In genomic region chr13:93767231-93767916, GRCh38 we compare ENCODE assay signal across 17 cellular contexts.
DNase-seq lines count a peak whose midpoint lies in the region; TF ChIP-seq lines count a peak whose summit lies in the region.
"Had no signal": no experiment of that assay in that cellular context is flagged by ENCODE, and none has a peak within 500 bp of the region (broad histone marks: within the 10 kb centered on the region; RNA-seq: fewer than 3 reads in every experiment).

No MANE protein-coding gene starts in this region.

- H3K36me3 Mint-ChIP-seq in Caco-2 (ENCODE audit: insufficient read depth, unreplicated experiment), result peaks cover 7% of the 10 kb centered on the region
- peaks cover 9% of the 10 kb centered on the region for H3K36me3 Mint-ChIP-seq in osteocyte (ENCODE audit: unreplicated experiment)
- H3K36me3 Mint-ChIP-seq in activated T-cell treated with anti-CD3 and anti-CD28 coated beads, Interleukin-2, amount 50 U/mL, for 24 hours (ENCODE audit: low read depth), result no peaks in the 10 kb centered on the region

- CTCF ChIA-PET in Caco-2 (lab: Charles Lee), result no interaction called here

- DNase-seq in Caco-2, result peak in 1 of 2 experiments; percentile 31
- peak; percentile 85 for DNase-seq in NCI-H82 (lab: John Stamatoyannopoulos, UW)
- DNase-seq in fibroblast of villous mesenchyme (ENCODE audit: low read depth), result peak; percentile 82
- no peak for DNase-seq in osteocyte (ENCODE audit: extremely low spot score, unreplicated experiment)
- no peak for DNase-seq in GOT3 (lab: John Stamatoyannopoulos, UW)
- no peak for DNase-seq in stimulated activated CD4-positive, alpha-beta T cell treated with anti-CD3 and anti-CD28 coated beads, Interleukin-4, amount 100 ng/mL, for 1 hour
- DNase-seq in islet precursor cell, result no peak
- no peak for DNase-seq in activated T-cell treated with anti-CD3 and anti-CD28 coated beads, Interleukin-2, amount 50 U/mL, for 24 hours
- DNase-seq: AML-193; DND-41; GF-D8; NCI-H1092 treated with DMSO at 0.1 percent for 48 hours; NCI-H1694 treated with DMSO at 0.1 percent for 48 hours; NCI-H510A; NK-92 treated with Interleukin-12 subunit alpha and Interleukin-12 subunit beta, amount 100 ng/mL, for 24 hours; PC-3 had no signal

- H3K27ac Mint-ChIP-seq in Caco-2 (ENCODE audit: unreplicated experiment) (peak overlapping the region; percentile 8), osteocyte (ENCODE audit: unreplicated experiment) (peak overlapping the region; percentile 62)
- H3K27ac Mint-ChIP-seq in activated T-cell treated with anti-CD3 and anti-CD28 coated beads, Interleukin-2, amount 50 U/mL, for 24 hours, result no peak overlapping the region

- H3K4me1 Mint-ChIP-seq in Caco-2 (ENCODE audit: low read depth, unreplicated experiment) (peaks cover 20% of the 10 kb centered on the region), osteocyte (ENCODE audit: unreplicated experiment) (peaks cover 60% of the 10 kb centered on the region)
- no peaks in the 10 kb centered on the region for H3K4me1 Mint-ChIP-seq in activated T-cell treated with anti-CD3 and anti-CD28 coated beads, Interleukin-2, amount 50 U/mL, for 24 hours (ENCODE audit: low read depth)

- no peaks in the 10 kb centered on the region for H3K27me3 Mint-ChIP-seq in Caco-2 (ENCODE audit: insufficient read depth, unreplicated experiment)
- no peaks in the 10 kb centered on the region for H3K27me3 Mint-ChIP-seq in osteocyte (ENCODE audit: unreplicated experiment)
- peaks cover 13% of the 10 kb centered on the region for H3K27me3 Mint-ChIP-seq in activated T-cell treated with anti-CD3 and anti-CD28 coated beads, Interleukin-2, amount 50 U/mL, for 24 hours

- peaks cover 38% of the 10 kb centered on the region for H3K4me1 ChIP-seq in Caco-2

- no peaks in the 10 kb centered on the region for H3K36me3 ChIP-seq in Caco-2 (ENCODE audit: control insufficient read depth, insufficient read depth, low read length)

- intact Hi-C loops in Caco-2 (cut with micrococcal nuclease; ENCODE audit: unreplicated experiment), result loop anchor here (1.0 kb wide), 1 partner anchor 8 kb away; no protein-coding TSS in a partner anchor

- H3K9me3 Mint-ChIP-seq in Caco-2 (ENCODE audit: unreplicated experiment), result peaks cover 16% of the 10 kb centered on the region
- peaks cover 4% of the 10 kb centered on the region for H3K9me3 Mint-ChIP-seq in osteocyte (ENCODE audit: unreplicated experiment)
- H3K9me3 Mint-ChIP-seq in activated T-cell treated with anti-CD3 and anti-CD28 coated beads, Interleukin-2, amount 50 U/mL, for 24 hours, result peaks cover 10% of the 10 kb centered on the region

- H3K9me3 ChIP-seq in Caco-2, result peaks cover 15% of the 10 kb centered on the region; the same call in 1 of the 2 replicates

- TF ChIP-seq CTCF in Caco-2 (IDR thresholded peaks at IDR 0.05; ENCODE audit: insufficient read depth in 1 of 2, low read depth in 1 of 2, low read length in 1 of 2, severe bottlenecking in 1 of 2, unreplicated experiment in 1 of 2), result no peak
- no peak for TF ChIP-seq CTCF in fibroblast of villous mesenchyme (IDR thresholded peaks at IDR 0.05; ENCODE audit: insufficient read depth, low read depth, low read length)
- no peak for TF ChIP-seq CTCF in osteocyte (IDR thresholded peaks at IDR 0.05)

- no peaks in the 10 kb centered on the region for H3K27me3 ChIP-seq in Caco-2 (replicated peaks; ENCODE audit: control insufficient read depth, insufficient read depth, low read length)

- H3K4me3 Mint-ChIP-seq in Caco-2 (ENCODE audit: unreplicated experiment) (peak overlapping the region; percentile 49), osteocyte (ENCODE audit: unreplicated experiment) (no peak overlapping the region)
- no peak overlapping the region for H3K4me3 Mint-ChIP-seq in activated T-cell treated with anti-CD3 and anti-CD28 coated beads, Interleukin-2, amount 50 U/mL, for 24 hours

- no peak overlapping the region for H3K4me3 ChIP-seq in Caco-2 (ENCODE audit: low read depth, low read length)
- H3K4me3 ChIP-seq in fibroblast of villous mesenchyme (ENCODE audit: low read depth, low read length), result no peak overlapping the region
- H3K4me3 ChIP-seq: SK-N-MC had no signal

- POLR2A ChIA-PET in Caco-2 (lab: Charles Lee), result interaction anchor here (0.6 kb wide), 1 partner anchor 10 kb away, joined by 4 read pairs; no protein-coding TSS in a partner anchor

- no TSS peak for BruUV-seq in Caco-2 (replicated peaks; lab: Mats Ljungman, UMichigan)

Comparison
In these comparisons a context has a peak if more than half of its experiments do, and no peak if none do; other contexts are left out.
1. DNase-seq: peak in NCI-H82 (single experiment) and fibroblast of villous mesenchyme (single experiment); none in osteocyte (single experiment), GOT3 (single experiment), stimulated activated CD4-positive, alpha-beta T cell treated with anti-CD3 and anti-CD28 coated beads, Interleukin-4, amount 100 ng/mL, for 1 hour (single experiment), islet precursor cell (single experiment) and activated T-cell treated with anti-CD3 and anti-CD28 coated beads, Interleukin-2, amount 50 U/mL, for 24 hours (single experiment).